ENCODE assay signal across 20 cellular contexts in genomic region chr16:31347445-31347844, GRCh38. TPM values are rescaled to one million over a fixed set of nuclear protein-coding genes. Genes with fewer than 3 reads are reported as not detected.
"Had no signal": no experiment of that assay in that cellular context is flagged by ENCODE, and none has a peak within 500 bp of the region (broad histone marks: within the 10 kb centered on the region; RNA-seq: fewer than 3 reads in every experiment).

No MANE protein-coding gene starts in this region.

- DNase-seq: activated CD4-positive, alpha-beta T cell treated with anti-CD3 and anti-CD28 coated beads, Interleukin-2, amount 50 U/mL, for 1 hour; activated gamma-delta T cell; activated T-cell treated with anti-CD3 and anti-CD28 coated beads, Interleukin-2, amount 50 U/mL, for 1 hour; glutamatergic neuron; immature natural killer cell; left cardiac atrium; lower lobe of right lung; midbrain; naive B cell; nucleus accumbens; right cardiac atrium; T-helper 9 cell had no signal

- H3K27me3 ChIP-seq: tibial nerve had no signal

- ATAC-seq: left cardiac atrium, lower lobe of right lung, right cardiac atrium, WTC11 had no signal

- H3K4me1 Mint-ChIP-seq: WTC11 had no signal

- H3K27ac Mint-ChIP-seq: progenitor cell of endocrine pancreas, WTC11 had no signal

- H3K4me1 ChIP-seq: breast epithelium, esophagus muscularis mucosa, tibial nerve had no signal

- H3K4me2 ChIP-seq: smooth muscle cell had no signal

- H3K9me3 Mint-ChIP-seq: immature natural killer cell had no signal

- H3K4me3 Mint-ChIP-seq: immature natural killer cell, naive B cell, WTC11 had no signal

- H3K36me3 Mint-ChIP-seq: naive B cell, WTC11 had no signal

- H3K4me3 ChIP-seq: breast epithelium, esophagus muscularis mucosa, lower lobe of right lung, smooth muscle cell, tibial nerve had no signal

- H3K27ac ChIP-seq: breast epithelium, esophagus muscularis mucosa, lower lobe of right lung, tibial nerve had no signal

RNA-seq across cellular contexts. Expression of gene ITGAX, which starts 7.5 kb away (rescaled TPM):
- total RNA-seq: chondrocyte, fibroblast of villous mesenchyme, progenitor cell of endocrine pancreas had no signal
- polyA plus RNA-seq: smooth muscle cell had no signal

RNA-seq across cellular contexts. Expression of gene ITGAD, which starts 45.7 kb away (rescaled TPM):
- total RNA-seq: chondrocyte, fibroblast of villous mesenchyme, progenitor cell of endocrine pancreas, right cardiac atrium, smooth muscle cell, WTC11 had no signal
- polyA plus RNA-seq: right cardiac atrium, smooth muscle cell had no signal
